12 cellular contexts compared by ENCODE assay signal in the genomic region with DNA sequence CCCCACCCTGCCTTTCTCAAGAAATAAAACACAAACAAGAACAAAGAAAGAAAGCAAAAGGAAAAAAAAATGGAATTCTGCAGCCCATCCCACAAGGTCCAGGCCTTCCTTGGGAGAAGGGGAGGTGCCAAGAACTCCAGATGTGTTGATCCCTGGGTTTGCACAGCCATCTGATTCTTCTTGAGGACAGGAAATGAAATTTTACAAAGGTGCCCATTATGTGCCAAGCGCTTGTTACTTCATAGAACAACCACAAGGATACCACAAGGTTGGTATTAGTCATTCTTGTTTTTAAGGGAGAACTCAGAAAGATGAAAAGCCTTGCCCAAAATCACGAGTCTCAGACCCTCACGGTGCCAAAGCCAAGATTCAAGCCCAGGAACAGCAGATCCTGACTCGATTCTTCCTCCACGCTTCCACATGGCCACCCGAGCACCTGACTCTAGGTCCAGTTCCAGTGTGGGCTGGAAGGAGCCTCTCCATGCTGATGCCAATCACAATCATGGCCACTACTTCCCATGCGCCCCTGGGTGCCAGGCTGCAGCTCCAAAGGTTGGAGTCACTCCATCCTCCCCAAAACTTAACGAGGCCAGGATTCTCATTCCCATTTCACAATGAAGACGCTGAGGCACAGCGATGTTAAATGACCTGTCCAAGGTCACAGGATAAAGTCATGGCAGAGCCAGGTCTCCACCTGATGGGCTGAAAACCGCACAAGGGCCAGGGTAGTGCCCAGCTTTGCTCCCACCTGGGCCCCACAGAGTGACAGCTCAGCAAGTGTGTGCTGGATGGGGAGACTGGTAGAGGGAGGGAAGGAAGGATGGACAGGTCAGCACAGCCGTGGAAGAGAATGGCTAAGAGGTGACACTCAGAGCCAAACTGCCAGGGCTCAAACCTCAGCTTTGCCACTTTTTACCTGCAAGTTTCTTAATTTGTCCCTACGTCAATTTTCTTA.
DNase-seq lines count a peak whose midpoint lies in the region; ATAC-seq and TF ChIP-seq lines count a peak whose summit lies in the region.
"Had no signal": no experiment of that assay in that cellular context is flagged by ENCODE, and none has a peak within 500 bp of the region (broad histone marks: within the 10 kb centered on the region; RNA-seq: fewer than 3 reads in every experiment).

No MANE protein-coding gene starts in this region.

- no peaks in the 10 kb centered on the region for H3K79me1 ChIP-seq in mesenchymal stem cell (replicated peaks; ENCODE audit: low read length, poor library complexity, severe bottlenecking)

- H3K27ac ChIP-seq in BLaER1 treated with 17β-estradiol and CSF1 and Interleukin-3, amounts not matched to agents 10 nM and 100 nM = peak overlapping the region in 9 of 11 experiments; percentile 21 to 74 (median 61); a peak in 16 of 22 replicates
- no peak overlapping the region for H3K27ac ChIP-seq in mesenchymal stem cell (ENCODE audit: low read length, poor library complexity, severe bottlenecking)
- H3K27ac ChIP-seq: C4-2B, right lobe of liver, SJSA1, tibial artery had no signal

- H2AK5ac ChIP-seq in mesenchymal stem cell (ENCODE audit: low read length, severe bottlenecking) = no peak overlapping the region

- H3K9me2 ChIP-seq in Loucy (replicated peaks; ENCODE audit: low read depth, low read length) = no peaks in the 10 kb centered on the region

- no peaks in the 10 kb centered on the region for H4K20me1 ChIP-seq in BLaER1 treated with 17β-estradiol and CSF1 and Interleukin-3, amounts not matched to agents 10 nM and 100 nM
- no peaks in the 10 kb centered on the region for H4K20me1 ChIP-seq in Loucy (ENCODE audit: insufficient read depth, low read length, poor library complexity, severe bottlenecking)

- no peak overlapping the region for H3K4ac ChIP-seq in mesenchymal stem cell (ENCODE audit: low read depth in 1 of 2, low read length in 2 of 2)

- peak overlapping the region in 5 of 11 experiments; percentile 15 to 37 (median 35); a peak in 6 of 22 replicates for H3K9ac ChIP-seq in BLaER1 treated with 17β-estradiol and CSF1 and Interleukin-3, amounts not matched to agents 10 nM and 100 nM
- H3K9ac ChIP-seq in Loucy (ENCODE audit: low read depth, low read length, poor library complexity, severe bottlenecking) (no peak overlapping the region), mesenchymal stem cell (ENCODE audit: low read length) (no peak overlapping the region)

- no peak overlapping the region for H3K18ac ChIP-seq in mesenchymal stem cell (ENCODE audit: low read depth in 1 of 2, low read length in 2 of 2)

- no peak overlapping the region for H4K91ac ChIP-seq in mesenchymal stem cell (ENCODE audit: low read length)

- no peak for ATAC-seq in HG02623 (IDR thresholded peaks at IDR 0.05; ENCODE audit: unreplicated experiment)

- no peaks in the 10 kb centered on the region for H3K9me3 ChIP-seq in BLaER1 treated with 17β-estradiol and CSF1 and Interleukin-3, amounts not matched to agents 10 nM and 100 nM (replicated peaks in 1 of 11)
- H3K9me3 ChIP-seq in Loucy (ENCODE audit: insufficient read depth, low read depth, low read length) (no peaks in the 10 kb centered on the region), mesenchymal stem cell (ENCODE audit: control insufficient read depth, low read length) (no peaks in the 10 kb centered on the region)
- H3K9me3 ChIP-seq: right lobe of liver, SJSA1, tibial artery had no signal

- H2BK120ac ChIP-seq in mesenchymal stem cell (ENCODE audit: low read depth, low read length) = no peak overlapping the region

- WGBS in mesenchymal stem cell = 88% methylated on average over 11 of the region's 13 CpGs

- no peak overlapping the region for H3K23ac ChIP-seq in mesenchymal stem cell (ENCODE audit: low read length in 2 of 2)

- TF ChIP-seq CTCF in Loucy (conservative IDR thresholded peaks at IDR 0.05; ENCODE audit: low read length) = no peak; the same call in 1 of the 2 replicates
- TF ChIP-seq CTCF in GM20000 (IDR thresholded peaks at IDR 0.05; ENCODE audit: extremely low read depth, missing control alignments) = no peak

- H3K14ac ChIP-seq in mesenchymal stem cell (ENCODE audit: low read length in 2 of 2) = no peak overlapping the region

- no peaks in the 10 kb centered on the region for H3K79me2 ChIP-seq in Loucy (ENCODE audit: insufficient read depth, low read length)

- no peak overlapping the region for H4K8ac ChIP-seq in mesenchymal stem cell (ENCODE audit: low read length)

- no peak overlapping the region for H3K4me3 ChIP-seq in BLaER1 treated with 17β-estradiol and CSF1 and Interleukin-3, amounts not matched to agents 10 nM and 100 nM
- H3K4me3 ChIP-seq in Loucy (ENCODE audit: low read length, poor library complexity, severe bottlenecking) (no peak overlapping the region), mesenchymal stem cell (ENCODE audit: insufficient read depth in 1 of 2, low read depth in 1 of 2, low read length in 2 of 2) (peak overlapping the region in 1 of 2 experiments; percentile 1)
- H3K4me3 ChIP-seq: right lobe of liver, SJSA1, tibial artery had no signal

- H3K27me3 ChIP-seq in BLaER1 treated with 17β-estradiol and CSF1 and Interleukin-3, amounts not matched to agents 10 nM and 100 nM = no peaks in the 10 kb centered on the region
- H3K27me3 ChIP-seq in Loucy (ENCODE audit: insufficient read depth, low read length, poor library complexity, severe bottlenecking) = no peaks in the 10 kb centered on the region
- H3K27me3 ChIP-seq in mesenchymal stem cell (ENCODE audit: control insufficient read depth in 1 of 2, insufficient read depth in 1 of 2, low read length in 2 of 2) = peaks cover 0 to 3% of the 10 kb centered on the region in 2 experiments
- H3K27me3 ChIP-seq: right lobe of liver, SJSA1 had no signal

- H2BK12ac ChIP-seq in mesenchymal stem cell (ENCODE audit: low read length in 2 of 2) = no peak overlapping the region

- no peak overlapping the region for H2BK5ac ChIP-seq in mesenchymal stem cell (ENCODE audit: low read depth, low read length, poor library complexity, severe bottlenecking)

- H2AFZ ChIP-seq in Loucy (ENCODE audit: low read length) (no peak overlapping the region), mesenchymal stem cell (ENCODE audit: low read depth, low read length) (no peak overlapping the region)

- H3F3A ChIP-seq in Loucy (ENCODE audit: low read depth) = no peaks in the 10 kb centered on the region

- H3K4me2 ChIP-seq in BLaER1 treated with 17β-estradiol and CSF1 and Interleukin-3, amounts not matched to agents 10 nM and 100 nM = peak overlapping the region in 9 of 11 experiments; percentile 13 to 85 (median 59); a peak in 16 of 22 replicates
- H3K4me2 ChIP-seq in Loucy (ENCODE audit: low read depth, low read length, poor library complexity, severe bottlenecking) (peak overlapping the region; percentile 21), mesenchymal stem cell (ENCODE audit: low read length, poor library complexity, severe bottlenecking) (no peak overlapping the region)

- no peak overlapping the region for H2BK15ac ChIP-seq in mesenchymal stem cell (ENCODE audit: low read depth, poor library complexity, severe bottlenecking)

- DNase-seq in activated CD8-positive, alpha-beta memory T cell treated with anti-CD3 and anti-CD28 coated beads, Interleukin-2, amount 50 U/mL, for 48 hours = peak; percentile 51
- DNase-seq in islet precursor cell (peak; percentile 32), NCI-H146 treated with DMSO at 0.1 percent for 48 hours (lab: John Stamatoyannopoulos, UW; ENCODE audit: unreplicated experiment) (no peak), GM20000 (ENCODE audit: low spot score) (no peak), mesenchymal stem cell (no peak)

- H3K36me3 ChIP-seq in BLaER1 treated with 17β-estradiol and CSF1 and Interleukin-3, amounts not matched to agents 10 nM and 100 nM = no peaks in the 10 kb centered on the region
- H3K36me3 ChIP-seq in Loucy (ENCODE audit: insufficient read depth, low read length) = no peaks in the 10 kb centered on the region
- H3K36me3 ChIP-seq in mesenchymal stem cell (ENCODE audit: control insufficient read depth in 1 of 2, insufficient read depth in 2 of 2, low read depth in 1 of 2, low read length in 2 of 2) = no peaks in the 10 kb centered on the region
- H3K36me3 ChIP-seq: right lobe of liver, SJSA1, tibial artery had no signal

- peaks cover 5 to 34% (median 26%) of the 10 kb centered on the region in 10 experiments for H3K4me1 ChIP-seq in BLaER1 treated with 17β-estradiol and CSF1 and Interleukin-3, amounts not matched to agents 10 nM and 100 nM
- H3K4me1 ChIP-seq in Loucy (ENCODE audit: insufficient read depth, low read length, poor library complexity, severe bottlenecking) (peaks cover 17% of the 10 kb centered on the region), mesenchymal stem cell (ENCODE audit: control insufficient read depth, insufficient read depth, low read depth, low read length) (peaks cover 4% of the 10 kb centered on the region)
- H3K4me1 ChIP-seq: right lobe of liver, SJSA1 had no signal

Comparison
In these comparisons a context has a peak if more than half of its experiments do, and no peak if none do; other contexts are left out.
1. DNase-seq: peak in activated CD8-positive, alpha-beta memory T cell treated with anti-CD3 and anti-CD28 coated beads, Interleukin-2, amount 50 U/mL, for 48 hours (single experiment) and islet precursor cell (single experiment); none in NCI-H146 treated with DMSO at 0.1 percent for 48 hours (single experiment), GM20000 (single experiment) and mesenchymal stem cell (single experiment).